In genomic region chr15:60583946-60584345, GRCh38 we compare ENCODE assay signal across 9 cellular contexts.
DNase-seq lines count a peak whose midpoint lies in the region; ATAC-seq, FAIRE-seq and TF ChIP-seq lines count a peak whose summit lies in the region.
"Had no signal": no experiment of that assay in that cellular context is flagged by ENCODE, and none has a peak within 500 bp of the region (broad histone marks: within the 10 kb centered on the region; RNA-seq: fewer than 3 reads in every experiment).

No MANE protein-coding gene starts in this region.

- peak overlapping the region; percentile 22; the same call in 1 of the 2 replicates for H3K4me2 ChIP-seq in HepG2 (ENCODE audit: low read depth, low read length)

- BruUV-seq in HepG2 (replicated peaks; lab: Mats Ljungman, UMichigan) = no TSS peak
- no TSS peak for BruUV-seq in Panc1 (replicated peaks; lab: Mats Ljungman, UMichigan)

- TF ChIP-seq CTCF in HepG2 (CRISPR knock-in tag; IDR thresholded peaks at IDR 0.05) = no peak
- no peak for TF ChIP-seq CTCF in right lobe of liver (IDR thresholded peaks at IDR 0.05)
- no peak for TF ChIP-seq CTCF in Panc1 (IDR thresholded peaks at IDR 0.05)
- no peak for TF ChIP-seq CTCF in vagina (IDR thresholded peaks at IDR 0.05)

- H3K27ac ChIP-seq in HepG2 (ENCODE audit: extremely low read length, insufficient read depth, low read length) (no peak overlapping the region), right lobe of liver (no peak overlapping the region), Panc1 (ENCODE audit: low read length) (no peak overlapping the region), vagina (peak overlapping the region; percentile 44)

- TF ChIP-seq POLR2A in HepG2 (IDR thresholded peaks at IDR 0.05; ENCODE audit: insufficient read depth in 1 of 2, low read depth in 2 of 2, low read length in 2 of 2) (no peak), right lobe of liver (IDR thresholded peaks at IDR 0.05) (no peak), vagina (IDR thresholded peaks at IDR 0.05) (no peak)

- WGBS in HepG2 (ENCODE audit: low lambda C conversion rate) = 34% methylated on average over 3 of the region's 3 CpGs
- 47% methylated on average over 2 of the region's 3 CpGs for WGBS in right lobe of liver (ENCODE audit: insufficient coverage, low coverage, low lambda C conversion rate, missing lambda C conversion rate)

- H3K4me3 ChIP-seq in HepG2 (replicated peaks in 1 of 3; ENCODE audit: insufficient read depth in 1 of 3, low read depth in 2 of 3, low read length in 3 of 3) = no peak overlapping the region
- H3K4me3 ChIP-seq in right lobe of liver = no peak overlapping the region
- no peak overlapping the region for H3K4me3 ChIP-seq in Panc1 (ENCODE audit: low read depth in 2 of 2, low read length in 2 of 2)
- no peak overlapping the region for H3K4me3 ChIP-seq in vagina

- peaks cover 74% of the 10 kb centered on the region for H4K20me1 ChIP-seq in HepG2 (ENCODE audit: insufficient read depth, low read length)

- no peak for FAIRE-seq in HepG2 (lab: Jason Lieb, UNC)

- peaks cover 93% of the 10 kb centered on the region for H3K4me1 ChIP-seq in HepG2 (ENCODE audit: insufficient read depth, low read length)
- peaks cover 0 to 52% (median 18%) of the 10 kb centered on the region in 4 donors for H3K4me1 ChIP-seq in right lobe of liver
- no peaks in the 10 kb centered on the region; the same call in 1 of the 2 replicates for H3K4me1 ChIP-seq in Panc1 (ENCODE audit: control insufficient read depth, insufficient read depth, low read length)
- H3K4me1 ChIP-seq in vagina = peaks cover 72% of the 10 kb centered on the region

- peaks cover 100% of the 10 kb centered on the region for H3K79me2 ChIP-seq in HepG2 (ENCODE audit: insufficient read depth, low read length)

- TF ChIP-seq RAD21 in HepG2 (CRISPR knock-in tag; IDR thresholded peaks at IDR 0.05) = no peak

- H3K9ac ChIP-seq in HepG2 (ENCODE audit: insufficient read depth, low read depth, low read length) = no peak overlapping the region

- DNase-seq in HepG2 (ENCODE audit: low spot score) = peak; percentile 62
- DNase-seq in right lobe of liver = no peak
- DNase-seq in Panc1 (ENCODE audit: low read depth, low spot score) = no peak
- DNase-seq in vagina (ENCODE audit: extremely low spot score in 2 of 2) = no peak
- no peak for DNase-seq in NCI-H1092 (lab: John Stamatoyannopoulos, UW)
- DNase-seq in KBM-7 = no peak
- no peak for DNase-seq in head of caudate nucleus
- DNase-seq: caudate nucleus had no signal

- POLR2A ChIA-PET in HepG2 (lab: Yijun Ruan, JAX) (interaction anchor here (1.1 kb wide), 1 partner anchor 8 kb away, joined by 3 read pairs; no protein-coding TSS in a partner anchor), Panc1 (lab: Charles Lee) (no interaction called here)

- in situ Hi-C loops in HepG2 (cut with HindIII; ENCODE audit: extremely low pct_ligation_motif_present, low pct_unique_long_range_greater_than_20kb) (no loop called here), Panc1 (cut with HindIII; ENCODE audit: low pct_unique_long_range_greater_than_20kb, low sequenced_read_pairs) (no loop called here), KBM-7 (cut with MboI; ENCODE audit: low pct_unique_long_range_greater_than_20kb, low sequenced_read_pairs) (no loop called here)

- CTCF ChIA-PET in HepG2 (lab: Yijun Ruan, JAX; ENCODE audit: low intra/inter-chr PET ratio, low total read pairs) (interaction anchor here (2.0 kb wide), 1 partner anchor 333 kb away, joined by 7 read pairs; no protein-coding TSS in a partner anchor), Panc1 (lab: Charles Lee) (no interaction called here)

- no peaks in the 10 kb centered on the region for H3K9me3 ChIP-seq in HepG2 (ENCODE audit: low read length)
- no peaks in the 10 kb centered on the region for H3K9me3 ChIP-seq in right lobe of liver
- H3K9me3 ChIP-seq in Panc1 (ENCODE audit: control insufficient read depth, insufficient read depth, low read depth, low read length) = no peaks in the 10 kb centered on the region
- no peaks in the 10 kb centered on the region for H3K9me3 ChIP-seq in vagina

- intact Hi-C loops in HepG2 (cut with micrococcal nuclease; ENCODE audit: unreplicated experiment) = no loop called here
- intact Hi-C loops in right lobe of liver (cut with DNase I) = loop anchor here in 1 of 2 donors (10.0 kb wide), 2 partner anchors 59 to 321 kb away; no protein-coding TSS in a partner anchor
- intact Hi-C loops in Panc1 (cut with micrococcal nuclease; ENCODE audit: unreplicated experiment) = no loop called here
- intact Hi-C loops in vagina (cut with DNase I) = loop anchor here (10.0 kb wide), 1 partner anchor 1251 kb away; no protein-coding TSS in a partner anchor
- intact Hi-C loops in head of caudate nucleus (cut with DNase I) = no loop called here

- no peaks in the 10 kb centered on the region; a peak in 1 of 5 replicates for H3K36me3 ChIP-seq in HepG2 (replicated peaks in 1 of 2; ENCODE audit: control insufficient read depth in 1 of 2, insufficient read depth in 2 of 2, low read length in 2 of 2)
- H3K36me3 ChIP-seq in right lobe of liver = no peaks in the 10 kb centered on the region
- H3K36me3 ChIP-seq in Panc1 (ENCODE audit: control insufficient read depth, insufficient read depth, low read length) = no peaks in the 10 kb centered on the region
- no peaks in the 10 kb centered on the region for H3K36me3 ChIP-seq in vagina

- H3K27me3 ChIP-seq in HepG2 (ENCODE audit: control insufficient read depth in 1 of 2, insufficient read depth in 2 of 2, low read length in 2 of 2) = no peaks in the 10 kb centered on the region
- H3K27me3 ChIP-seq in right lobe of liver = no peaks in the 10 kb centered on the region
- H3K27me3 ChIP-seq in Panc1 (ENCODE audit: control insufficient read depth, insufficient read depth, low read length) = peaks cover 27% of the 10 kb centered on the region
- H3K27me3 ChIP-seq in vagina = no peaks in the 10 kb centered on the region

- H2AFZ ChIP-seq in HepG2 (ENCODE audit: low read length) = no peak overlapping the region

- peak; percentile 86 for ATAC-seq in HepG2
- no peak for ATAC-seq in right lobe of liver
- ATAC-seq in Panc1 = peak; percentile 21; the same call in 1 of the 2 replicates
- ATAC-seq in esophagus mucosa = peak; percentile 47

- no peak for TF ChIP-seq EP300 in HepG2 (IDR thresholded peaks at IDR 0.05; ENCODE audit: low read depth in 2 of 2, low read length in 2 of 2)
- peak; percentile 32; the same call in 1 of the 2 replicates for TF ChIP-seq EP300 in HepG2 (CRISPR knock-in tag; IDR thresholded peaks at IDR 0.05; ENCODE audit: borderline replicate concordance)

TF ChIP-seq in HepG2, 621 proteins besides CTCF, POLR2A, EP300 and RAD21 (continues in another document):
- TF ChIP-seq ZNF562 (CRISPR knock-in tag; IDR thresholded peaks at IDR 0.05; ENCODE audit: borderline replicate concordance) = no peak
- peak; percentile 65 for TF ChIP-seq GATAD2A (CRISPR knock-in tag; IDR thresholded peaks at IDR 0.05)
- 0 out of 2 replicates have a peak, but pooled peaks have one; percentile 40 for TF ChIP-seq IRF2 (CRISPR knock-in tag; IDR thresholded peaks at IDR 0.05)
- TF ChIP-seq, protein P1, sequence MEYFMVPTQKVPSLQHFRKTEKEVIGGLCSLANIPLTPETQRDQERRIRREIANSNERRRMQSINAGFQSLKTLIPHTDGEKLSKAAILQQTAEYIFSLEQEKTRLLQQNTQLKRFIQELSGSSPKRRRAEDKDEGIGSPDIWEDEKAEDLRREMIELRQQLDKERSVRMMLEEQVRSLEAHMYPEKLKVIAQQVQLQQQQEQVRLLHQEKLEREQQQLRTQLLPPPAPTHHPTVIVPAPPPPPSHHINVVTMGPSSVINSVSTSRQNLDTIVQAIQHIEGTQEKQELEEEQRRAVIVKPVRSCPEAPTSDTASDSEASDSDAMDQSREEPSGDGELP (IDR thresholded peaks at IDR 0.05; ENCODE audit: borderline replicate concordance, low read depth) = peak; percentile 76; the same call in 1 of the 2 replicates
- no peak for TF ChIP-seq ARID3A (IDR thresholded peaks at IDR 0.05; ENCODE audit: low read depth, low read length)
- TF ChIP-seq SOX5 (CRISPR knock-in tag; IDR thresholded peaks at IDR 0.05; ENCODE audit: borderline replicate concordance) = no peak; the same call in 1 of the 2 replicates
- peak; percentile 21; the same call in 1 of the 2 replicates for TF ChIP-seq FOXP4 (CRISPR knock-in tag; IDR thresholded peaks at IDR 0.05)
- peak; percentile 36; the same call in 1 of the 2 replicates for TF ChIP-seq STAG1 (CRISPR knock-in tag; IDR thresholded peaks at IDR 0.05)
- TF ChIP-seq ZNF136 (CRISPR knock-in tag; IDR thresholded peaks at IDR 0.05; ENCODE audit: low read depth) = no peak
- TF ChIP-seq CEBPG (CRISPR knock-in tag; IDR thresholded peaks at IDR 0.05) = peak; percentile 90
- 0 out of 2 replicates have a peak, but pooled peaks have one; percentile 12 for TF ChIP-seq KMT2A (CRISPR knock-in tag; IDR thresholded peaks at IDR 0.05)
- TF ChIP-seq FOXK1 (CRISPR knock-in tag; IDR thresholded peaks at IDR 0.05; ENCODE audit: borderline replicate concordance, low read depth) = 0 out of 2 replicates have a peak, but pooled peaks have one; percentile 37

Comparison
In these comparisons a context has a peak if more than half of its experiments do, and no peak if none do; other contexts are left out.
1. ATAC-seq: peak in HepG2 (single experiment), Panc1 (single experiment) and esophagus mucosa (single experiment); none in right lobe of liver (0 of 4).